ENCODE assay signal across 15 cellular contexts in genomic region chr21:42533306-42533962, GRCh38. TPM values are rescaled to one million over a fixed set of nuclear protein-coding genes. Genes with fewer than 3 reads are reported as not detected.
DNase-seq lines count a peak whose midpoint lies in the region; ATAC-seq and TF ChIP-seq lines count a peak whose summit lies in the region.
"Had no signal": no experiment of that assay in that cellular context is flagged by ENCODE, and none has a peak within 500 bp of the region (broad histone marks: within the 10 kb centered on the region; RNA-seq: fewer than 3 reads in every experiment).

No MANE protein-coding gene starts in this region.

- H3K36me3 ChIP-seq in prostate gland = no peaks in the 10 kb centered on the region
- peaks cover 0 to 10% of the 10 kb centered on the region in 2 donors for H3K36me3 ChIP-seq in vagina

- H3K36me3 Mint-ChIP-seq in stimulated activated naive CD8-positive, alpha-beta T cell treated with anti-CD3 and anti-CD28 coated beads, Interleukin-15, Interleukin-2, amounts not matched to agents 100 ng/mL and 50 ng/mL, for 24 hours (ENCODE audit: low read depth) = peaks cover 12% of the 10 kb centered on the region
- H3K36me3 Mint-ChIP-seq in brain = no peaks in the 10 kb centered on the region

- H3K4me1 ChIP-seq in prostate gland (replicated peaks) (peaks cover 28% of the 10 kb centered on the region), vagina (peaks cover 8% of the 10 kb centered on the region)

- H3K27me3 ChIP-seq in prostate gland (replicated peaks; ENCODE audit: insufficient read depth) (no peaks in the 10 kb centered on the region), vagina (no peaks in the 10 kb centered on the region)
- H3K27me3 ChIP-seq: body of pancreas had no signal

- no peak overlapping the region for H3K4me3 ChIP-seq in prostate gland
- no peak overlapping the region for H3K4me3 ChIP-seq in vagina
- H3K4me3 ChIP-seq: body of pancreas had no signal

- peaks cover 45% of the 10 kb centered on the region for H3K4me1 Mint-ChIP-seq in stimulated activated naive CD8-positive, alpha-beta T cell treated with anti-CD3 and anti-CD28 coated beads, Interleukin-15, Interleukin-2, amounts not matched to agents 100 ng/mL and 50 ng/mL, for 24 hours (ENCODE audit: low read depth)
- H3K4me1 Mint-ChIP-seq in brain = peaks cover 67% of the 10 kb centered on the region

- 89% methylated on average over 13 of the region's 13 CpGs for WGBS in prostate gland

- no peak for DNase-seq in stimulated activated naive CD8-positive, alpha-beta T cell treated with anti-CD3 and anti-CD28 coated beads, Interleukin-15, Interleukin-2, amounts not matched to agents 100 U/mL and 50 U/mL, for 24 hours
- no peak for DNase-seq in prostate gland (ENCODE audit: low spot score)
- no peak for DNase-seq in vagina (ENCODE audit: extremely low spot score in 2 of 2)
- no peak for DNase-seq in NCI-H2196 treated with DMSO at 0.1 percent for 48 hours (lab: John Stamatoyannopoulos, UW; ENCODE audit: unreplicated experiment)
- DNase-seq: SIG-M5, T-helper 17 cell had no signal

- intact Hi-C loops in prostate gland (cut with DNase I) = no loop called here
- intact Hi-C loops in vagina (cut with DNase I) = no loop called here

- ATAC-seq in stimulated activated naive CD8-positive, alpha-beta T cell treated with anti-CD3 and anti-CD28 coated beads, Interleukin-15, Interleukin-2, amounts not matched to agents 100 U/mL and 50 U/mL, for 24 hours = no peak
- ATAC-seq in HG03175 (IDR thresholded peaks at IDR 0.05; ENCODE audit: unreplicated experiment) (no peak), HG02938 (IDR thresholded peaks at IDR 0.05; ENCODE audit: unreplicated experiment) (no peak)

- peak overlapping the region; percentile 15 for H3K4me3 Mint-ChIP-seq in stimulated activated naive CD8-positive, alpha-beta T cell treated with anti-CD3 and anti-CD28 coated beads, Interleukin-15, Interleukin-2, amounts not matched to agents 100 ng/mL and 50 ng/mL, for 24 hours
- no peak overlapping the region for H3K4me3 Mint-ChIP-seq in brain
- H3K4me3 Mint-ChIP-seq: activated naive CD4-positive, alpha-beta T cell treated with anti-CD3 and anti-CD28 coated beads, Interleukin-2, amount 50 U/mL, for 24 hours had no signal

- H3K27me3 Mint-ChIP-seq in stimulated activated naive CD8-positive, alpha-beta T cell treated with anti-CD3 and anti-CD28 coated beads, Interleukin-15, Interleukin-2, amounts not matched to agents 100 ng/mL and 50 ng/mL, for 24 hours = no peaks in the 10 kb centered on the region
- H3K27me3 Mint-ChIP-seq in brain = no peaks in the 10 kb centered on the region
- H3K27me3 Mint-ChIP-seq: activated naive CD4-positive, alpha-beta T cell treated with anti-CD3 and anti-CD28 coated beads, Interleukin-2, amount 50 U/mL, for 24 hours; T-helper 17 cell had no signal

- TF ChIP-seq POLR2A in prostate gland (IDR thresholded peaks at IDR 0.05) = no peak
- no peak for TF ChIP-seq POLR2A in vagina (IDR thresholded peaks at IDR 0.05)

- no peaks in the 10 kb centered on the region for H3K9me3 Mint-ChIP-seq in stimulated activated naive CD8-positive, alpha-beta T cell treated with anti-CD3 and anti-CD28 coated beads, Interleukin-15, Interleukin-2, amounts not matched to agents 100 ng/mL and 50 ng/mL, for 24 hours
- no peaks in the 10 kb centered on the region for H3K9me3 Mint-ChIP-seq in brain
- H3K9me3 Mint-ChIP-seq: activated naive CD4-positive, alpha-beta T cell treated with anti-CD3 and anti-CD28 coated beads, Interleukin-2, amount 50 U/mL, for 24 hours had no signal

- H3K27ac Mint-ChIP-seq in stimulated activated naive CD8-positive, alpha-beta T cell treated with anti-CD3 and anti-CD28 coated beads, Interleukin-15, Interleukin-2, amounts not matched to agents 100 ng/mL and 50 ng/mL, for 24 hours = no peak overlapping the region
- peak overlapping the region in 3 of 5 experiments; percentile 43 to 86 (median 56) for H3K27ac Mint-ChIP-seq in brain
- H3K27ac Mint-ChIP-seq: activated naive CD4-positive, alpha-beta T cell treated with anti-CD3 and anti-CD28 coated beads, Interleukin-2, amount 50 U/mL, for 24 hours; T-helper 17 cell had no signal

- TF ChIP-seq CTCF in brain (conservative IDR thresholded peaks at IDR 0.05) (no peak), prostate gland (IDR thresholded peaks at IDR 0.05) (no peak), vagina (IDR thresholded peaks at IDR 0.05) (no peak)

- H3K27ac ChIP-seq in prostate gland (peak overlapping the region; percentile 42 to 95), vagina (peak overlapping the region; percentile 33)
- H3K27ac ChIP-seq: body of pancreas had no signal

- H3K9me3 ChIP-seq in prostate gland = no peaks in the 10 kb centered on the region
- no peaks in the 10 kb centered on the region for H3K9me3 ChIP-seq in vagina
- H3K9me3 ChIP-seq: body of pancreas had no signal

RNA-seq across cellular contexts. Expression of gene SLC37A1, which starts 19.8 kb away (rescaled TPM):
- polyA plus RNA-seq in brain (ENCODE audit: insufficient read depth, low read depth, low replicate concordance) = 36.1 TPM
- 10 to 100 TPM; 44.2 to 49.6 TPM for total RNA-seq in prostate gland
- total RNA-seq in vagina = 11.8 TPM

RNA-seq across cellular contexts. Expression of gene RSPH1, which starts 37.4 kb away (rescaled TPM):
- polyA plus RNA-seq in brain (ENCODE audit: insufficient read depth, low read depth, low replicate concordance) = 9.1 TPM
- total RNA-seq in prostate gland (1 to 10 TPM; 1.6 to 2.6 TPM), vagina (not detected)
- total RNA-seq: dermis microvascular lymphatic vessel endothelial cell, glomerular endothelial cell, IMR-90 had no signal
- polyA plus RNA-seq: IMR-90 had no signal
